1 cellular context compared by ENCODE assay signal in the genomic region with DNA sequence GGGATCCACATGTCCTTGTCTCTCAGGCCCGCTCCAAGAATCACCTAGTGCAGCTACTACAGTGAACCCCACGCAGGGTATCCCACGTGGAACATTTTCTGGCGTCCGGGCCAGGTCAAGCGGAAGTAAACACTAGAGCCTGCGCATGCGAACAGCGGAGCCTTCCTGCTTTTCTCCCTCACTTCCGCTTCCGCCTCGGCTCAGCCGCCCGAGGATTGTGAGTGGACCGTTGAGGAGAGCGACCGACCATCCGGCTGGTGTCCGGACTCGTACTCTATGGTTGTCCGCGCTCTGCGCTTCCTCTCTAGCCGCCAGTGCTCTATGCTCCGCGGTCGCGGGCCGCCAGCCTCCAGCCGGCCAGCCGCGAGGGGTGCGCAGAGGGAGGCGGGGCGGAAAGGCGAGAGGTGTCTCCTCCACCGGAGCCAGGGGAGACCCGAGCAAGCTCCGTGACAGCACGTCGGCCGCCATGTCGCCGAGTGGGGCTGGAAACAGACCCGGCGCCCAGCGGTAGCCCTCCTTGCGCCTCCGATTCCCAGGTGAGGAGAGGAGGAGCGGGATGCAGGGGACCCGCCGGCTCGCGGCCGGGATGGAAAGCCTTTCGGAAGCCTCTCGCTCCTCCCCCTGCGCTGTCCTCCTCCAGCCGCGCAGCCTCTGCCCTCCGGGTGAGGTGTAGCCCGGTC.
TF ChIP-seq lines count a peak whose summit lies in the region.

A gene with protein sequence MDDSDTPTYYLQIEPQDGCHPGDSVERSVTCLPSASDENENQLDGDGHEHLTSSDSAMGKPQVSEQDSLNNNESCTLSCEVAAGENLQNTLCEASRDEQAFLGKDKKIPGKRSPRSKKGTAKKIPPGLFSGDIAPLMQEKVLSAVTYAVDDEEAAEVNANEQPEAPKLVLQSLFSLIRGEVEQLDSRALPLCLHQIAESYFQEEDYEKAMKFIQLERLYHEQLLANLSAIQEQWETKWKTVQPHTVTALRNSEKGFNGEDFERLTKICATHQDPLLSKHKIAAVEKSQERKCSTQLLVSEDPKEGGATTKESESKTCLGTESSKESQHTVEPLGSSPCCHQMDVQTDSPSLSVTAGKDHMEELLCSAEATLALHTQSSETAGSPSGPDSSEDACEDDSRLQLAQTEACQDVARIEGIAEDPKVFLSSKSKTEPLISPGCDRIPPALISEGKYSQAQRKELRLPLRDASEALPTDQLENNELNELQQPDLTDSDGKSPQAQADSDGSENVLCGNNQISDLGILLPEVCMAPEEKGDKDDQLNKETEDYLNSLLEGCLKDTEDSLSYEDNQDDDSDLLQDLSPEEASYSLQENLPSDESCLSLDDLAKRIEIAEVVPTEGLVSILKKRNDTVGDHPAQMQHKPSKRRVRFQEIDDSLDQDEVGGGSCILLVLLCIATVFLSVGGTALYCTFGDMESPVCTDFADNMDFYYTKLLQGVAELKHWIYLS (plus strand): TSS at position 329 of the 680 bp plus-strand sequence. CDS start 25,107 bp downstream, outside the sequence.
A gene with protein sequence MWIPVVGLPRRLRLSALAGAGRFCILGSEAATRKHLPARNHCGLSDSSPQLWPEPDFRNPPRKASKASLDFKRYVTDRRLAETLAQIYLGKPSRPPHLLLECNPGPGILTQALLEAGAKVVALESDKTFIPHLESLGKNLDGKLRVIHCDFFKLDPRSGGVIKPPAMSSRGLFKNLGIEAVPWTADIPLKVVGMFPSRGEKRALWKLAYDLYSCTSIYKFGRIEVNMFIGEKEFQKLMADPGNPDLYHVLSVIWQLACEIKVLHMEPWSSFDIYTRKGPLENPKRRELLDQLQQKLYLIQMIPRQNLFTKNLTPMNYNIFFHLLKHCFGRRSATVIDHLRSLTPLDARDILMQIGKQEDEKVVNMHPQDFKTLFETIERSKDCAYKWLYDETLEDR (minus strand): TSS at position 134 of the 680 bp plus-strand sequence. CDS start 123 bp downstream, at position 11.

TF ChIP-seq in HepG2, 621 proteins besides CTCF, POLR2A, EP300 and RAD21 (continued from another document and continues in another):
- peak; percentile 88 for TF ChIP-seq SALL1 (CRISPR knock-in tag; IDR thresholded peaks at IDR 0.05)
- peak; percentile 92; the same call in 1 of the 2 replicates for TF ChIP-seq ZNF788 (CRISPR knock-in tag; IDR thresholded peaks at IDR 0.05; ENCODE audit: borderline replicate concordance)
- TF ChIP-seq HES4 (CRISPR knock-in tag; IDR thresholded peaks at IDR 0.05; ENCODE audit: borderline replicate concordance) = 0 out of 2 replicates have a peak, but pooled peaks have one; percentile 52
- peak; percentile 88; the same call in 1 of the 2 replicates for TF ChIP-seq ZNF350 (CRISPR knock-in tag; IDR thresholded peaks at IDR 0.05; ENCODE audit: borderline replicate concordance, low read depth)
- TF ChIP-seq SIX4 (CRISPR knock-in tag; IDR thresholded peaks at IDR 0.05) = no peak
- TF ChIP-seq NKX3-1 (CRISPR knock-in tag; IDR thresholded peaks at IDR 0.05) = peak; percentile 24; the same call in 1 of the 2 replicates
- TF ChIP-seq ZNF101 (CRISPR knock-in tag; IDR thresholded peaks at IDR 0.05; ENCODE audit: borderline replicate concordance, low read depth) = no peak
- peak; percentile 67 for TF ChIP-seq ZNF430 (CRISPR knock-in tag; IDR thresholded peaks at IDR 0.05)
- TF ChIP-seq, protein P1, sequence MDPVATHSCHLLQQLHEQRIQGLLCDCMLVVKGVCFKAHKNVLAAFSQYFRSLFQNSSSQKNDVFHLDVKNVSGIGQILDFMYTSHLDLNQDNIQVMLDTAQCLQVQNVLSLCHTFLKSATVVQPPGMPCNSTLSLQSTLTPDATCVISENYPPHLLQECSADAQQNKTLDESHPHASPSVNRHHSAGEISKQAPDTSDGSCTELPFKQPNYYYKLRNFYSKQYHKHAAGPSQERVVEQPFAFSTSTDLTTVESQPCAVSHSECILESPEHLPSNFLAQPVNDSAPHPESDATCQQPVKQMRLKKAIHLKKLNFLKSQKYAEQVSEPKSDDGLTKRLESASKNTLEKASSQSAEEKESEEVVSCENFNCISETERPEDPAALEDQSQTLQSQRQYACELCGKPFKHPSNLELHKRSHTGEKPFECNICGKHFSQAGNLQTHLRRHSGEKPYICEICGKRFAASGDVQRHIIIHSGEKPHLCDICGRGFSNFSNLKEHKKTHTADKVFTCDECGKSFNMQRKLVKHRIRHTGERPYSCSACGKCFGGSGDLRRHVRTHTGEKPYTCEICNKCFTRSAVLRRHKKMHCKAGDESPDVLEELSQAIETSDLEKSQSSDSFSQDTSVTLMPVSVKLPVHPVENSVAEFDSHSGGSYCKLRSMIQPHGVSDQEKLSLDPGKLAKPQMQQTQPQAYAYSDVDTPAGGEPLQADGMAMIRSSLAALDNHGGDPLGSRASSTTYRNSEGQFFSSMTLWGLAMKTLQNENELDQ (CRISPR knock-in tag; IDR thresholded peaks at IDR 0.05; ENCODE audit: borderline replicate concordance) = 0 out of 2 replicates have a peak, but pooled peaks have one; percentile 10
- peak; percentile 21 for TF ChIP-seq ZNF781 (CRISPR knock-in tag; IDR thresholded peaks at IDR 0.05; ENCODE audit: borderline replicate concordance, not compliant biosample characterization)
- TF ChIP-seq ZNF234 (CRISPR knock-in tag; conservative IDR thresholded peaks at IDR 0.05) = no peak
- no peak for TF ChIP-seq NFIB (CRISPR knock-in tag; IDR thresholded peaks at IDR 0.05; ENCODE audit: borderline replicate concordance)
- TF ChIP-seq TGIF2 (CRISPR knock-in tag; IDR thresholded peaks at IDR 0.05) = peak; percentile 67; the same call in 1 of the 2 replicates
- TF ChIP-seq, protein P2, sequence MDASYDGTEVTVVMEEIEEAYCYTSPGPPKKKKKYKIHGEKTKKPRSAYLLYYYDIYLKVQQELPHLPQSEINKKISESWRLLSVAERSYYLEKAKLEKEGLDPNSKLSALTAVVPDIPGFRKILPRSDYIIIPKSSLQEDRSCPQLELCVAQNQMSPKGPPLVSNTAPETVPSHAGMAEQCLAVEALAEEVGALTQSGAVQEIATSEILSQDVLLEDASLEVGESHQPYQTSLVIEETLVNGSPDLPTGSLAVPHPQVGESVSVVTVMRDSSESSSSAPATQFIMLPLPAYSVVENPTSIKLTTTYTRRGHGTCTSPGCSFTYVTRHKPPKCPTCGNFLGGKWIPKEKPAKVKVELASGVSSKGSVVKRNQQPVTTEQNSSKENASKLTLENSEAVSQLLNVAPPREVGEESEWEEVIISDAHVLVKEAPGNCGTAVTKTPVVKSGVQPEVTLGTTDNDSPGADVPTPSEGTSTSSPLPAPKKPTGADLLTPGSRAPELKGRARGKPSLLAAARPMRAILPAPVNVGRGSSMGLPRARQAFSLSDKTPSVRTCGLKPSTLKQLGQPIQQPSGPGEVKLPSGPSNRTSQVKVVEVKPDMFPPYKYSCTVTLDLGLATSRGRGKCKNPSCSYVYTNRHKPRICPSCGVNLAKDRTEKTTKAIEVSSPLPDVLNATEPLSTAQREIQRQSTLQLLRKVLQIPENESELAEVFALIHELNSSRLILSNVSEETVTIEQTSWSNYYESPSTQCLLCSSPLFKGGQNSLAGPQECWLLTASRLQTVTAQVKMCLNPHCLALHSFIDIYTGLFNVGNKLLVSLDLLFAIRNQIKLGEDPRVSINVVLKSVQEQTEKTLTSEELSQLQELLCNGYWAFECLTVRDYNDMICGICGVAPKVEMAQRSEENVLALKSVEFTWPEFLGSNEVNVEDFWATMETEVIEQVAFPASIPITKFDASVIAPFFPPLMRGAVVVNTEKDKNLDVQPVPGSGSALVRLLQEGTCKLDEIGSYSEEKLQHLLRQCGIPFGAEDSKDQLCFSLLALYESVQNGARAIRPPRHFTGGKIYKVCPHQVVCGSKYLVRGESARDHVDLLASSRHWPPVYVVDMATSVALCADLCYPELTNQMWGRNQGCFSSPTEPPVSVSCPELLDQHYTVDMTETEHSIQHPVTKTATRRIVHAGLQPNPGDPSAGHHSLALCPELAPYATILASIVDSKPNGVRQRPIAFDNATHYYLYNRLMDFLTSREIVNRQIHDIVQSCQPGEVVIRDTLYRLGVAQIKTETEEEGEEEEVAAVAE (CRISPR knock-in tag; IDR thresholded peaks at IDR 0.05; ENCODE audit: borderline replicate concordance) = peak; percentile 72
- peak; percentile 86 for TF ChIP-seq SPEN (CRISPR knock-in tag; IDR thresholded peaks at IDR 0.05; ENCODE audit: low read depth)
- TF ChIP-seq TSC22D2 (CRISPR knock-in tag; IDR thresholded peaks at IDR 0.05; ENCODE audit: borderline replicate concordance) = no peak
- TF ChIP-seq SP4 (CRISPR knock-in tag; IDR thresholded peaks at IDR 0.05) = peak; percentile 63; the same call in 1 of the 2 replicates
- TF ChIP-seq ZNF564 (CRISPR knock-in tag; IDR thresholded peaks at IDR 0.05) = no peak
- TF ChIP-seq KLF9 (CRISPR knock-in tag; IDR thresholded peaks at IDR 0.05; ENCODE audit: low read depth) = peak; percentile 54; the same call in 1 of the 2 replicates
- peak; percentile 70 for TF ChIP-seq CCDC6 (CRISPR knock-in tag; IDR thresholded peaks at IDR 0.05)
- TF ChIP-seq MEIS2 (CRISPR knock-in tag; IDR thresholded peaks at IDR 0.05) = no peak; the same call in 1 of the 2 replicates
- TF ChIP-seq, protein P3, sequence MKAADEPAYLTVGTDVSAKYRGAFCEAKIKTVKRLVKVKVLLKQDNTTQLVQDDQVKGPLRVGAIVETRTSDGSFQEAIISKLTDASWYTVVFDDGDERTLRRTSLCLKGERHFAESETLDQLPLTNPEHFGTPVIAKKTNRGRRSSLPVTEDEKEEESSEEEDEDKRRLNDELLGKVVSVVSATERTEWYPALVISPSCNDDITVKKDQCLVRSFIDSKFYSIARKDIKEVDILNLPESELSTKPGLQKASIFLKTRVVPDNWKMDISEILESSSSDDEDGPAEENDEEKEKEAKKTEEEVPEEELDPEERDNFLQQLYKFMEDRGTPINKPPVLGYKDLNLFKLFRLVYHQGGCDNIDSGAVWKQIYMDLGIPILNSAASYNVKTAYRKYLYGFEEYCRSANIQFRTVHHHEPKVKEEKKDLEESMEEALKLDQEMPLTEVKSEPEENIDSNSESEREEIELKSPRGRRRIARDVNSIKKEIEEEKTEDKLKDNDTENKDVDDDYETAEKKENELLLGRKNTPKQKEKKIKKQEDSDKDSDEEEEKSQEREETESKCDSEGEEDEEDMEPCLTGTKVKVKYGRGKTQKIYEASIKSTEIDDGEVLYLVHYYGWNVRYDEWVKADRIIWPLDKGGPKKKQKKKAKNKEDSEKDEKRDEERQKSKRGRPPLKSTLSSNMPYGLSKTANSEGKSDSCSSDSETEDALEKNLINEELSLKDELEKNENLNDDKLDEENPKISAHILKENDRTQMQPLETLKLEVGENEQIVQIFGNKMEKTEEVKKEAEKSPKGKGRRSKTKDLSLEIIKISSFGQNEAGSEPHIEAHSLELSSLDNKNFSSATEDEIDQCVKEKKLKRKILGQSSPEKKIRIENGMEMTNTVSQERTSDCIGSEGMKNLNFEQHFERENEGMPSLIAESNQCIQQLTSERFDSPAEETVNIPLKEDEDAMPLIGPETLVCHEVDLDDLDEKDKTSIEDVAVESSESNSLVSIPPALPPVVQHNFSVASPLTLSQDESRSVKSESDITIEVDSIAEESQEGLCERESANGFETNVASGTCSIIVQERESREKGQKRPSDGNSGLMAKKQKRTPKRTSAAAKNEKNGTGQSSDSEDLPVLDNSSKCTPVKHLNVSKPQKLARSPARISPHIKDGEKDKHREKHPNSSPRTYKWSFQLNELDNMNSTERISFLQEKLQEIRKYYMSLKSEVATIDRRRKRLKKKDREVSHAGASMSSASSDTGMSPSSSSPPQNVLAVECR (CRISPR knock-in tag; IDR thresholded peaks at IDR 0.05; ENCODE audit: borderline replicate concordance) = peak; percentile 98
- TF ChIP-seq ZNF253 (CRISPR knock-in tag; IDR thresholded peaks at IDR 0.05; ENCODE audit: borderline replicate concordance) = no peak
- TF ChIP-seq TEAD2 (CRISPR knock-in tag; IDR thresholded peaks at IDR 0.05) = no peak
- TF ChIP-seq, protein P4, sequence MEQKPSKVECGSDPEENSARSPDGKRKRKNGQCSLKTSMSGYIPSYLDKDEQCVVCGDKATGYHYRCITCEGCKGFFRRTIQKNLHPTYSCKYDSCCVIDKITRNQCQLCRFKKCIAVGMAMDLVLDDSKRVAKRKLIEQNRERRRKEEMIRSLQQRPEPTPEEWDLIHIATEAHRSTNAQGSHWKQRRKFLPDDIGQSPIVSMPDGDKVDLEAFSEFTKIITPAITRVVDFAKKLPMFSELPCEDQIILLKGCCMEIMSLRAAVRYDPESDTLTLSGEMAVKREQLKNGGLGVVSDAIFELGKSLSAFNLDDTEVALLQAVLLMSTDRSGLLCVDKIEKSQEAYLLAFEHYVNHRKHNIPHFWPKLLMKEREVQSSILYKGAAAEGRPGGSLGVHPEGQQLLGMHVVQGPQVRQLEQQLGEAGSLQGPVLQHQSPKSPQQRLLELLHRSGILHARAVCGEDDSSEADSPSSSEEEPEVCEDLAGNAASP (CRISPR knock-in tag; IDR thresholded peaks at IDR 0.05; ENCODE audit: borderline replicate concordance) = peak; percentile 19; the same call in 1 of the 2 replicates
- TF ChIP-seq MYNN (CRISPR knock-in tag; IDR thresholded peaks at IDR 0.05; ENCODE audit: low read depth) = no peak
- TF ChIP-seq NFYC (CRISPR knock-in tag; IDR thresholded peaks at IDR 0.05) = peak; percentile 88
- peak; percentile 89 for TF ChIP-seq ZSCAN31 (CRISPR knock-in tag; IDR thresholded peaks at IDR 0.05; ENCODE audit: low read depth)
- peak; percentile 42; the same call in 1 of the 2 replicates for TF ChIP-seq MIER2 (CRISPR knock-in tag; IDR thresholded peaks at IDR 0.05)
- TF ChIP-seq NAIF1 (CRISPR knock-in tag; IDR thresholded peaks at IDR 0.05; ENCODE audit: borderline replicate concordance) = 0 out of 2 replicates have a peak, but pooled peaks have one; percentile 70
- peak; percentile 55; the same call in 1 of the 2 replicates for TF ChIP-seq TOPORS (CRISPR knock-in tag; IDR thresholded peaks at IDR 0.05)
- no peak for TF ChIP-seq NCOA1 (CRISPR knock-in tag; IDR thresholded peaks at IDR 0.05)
- TF ChIP-seq, protein P5, sequence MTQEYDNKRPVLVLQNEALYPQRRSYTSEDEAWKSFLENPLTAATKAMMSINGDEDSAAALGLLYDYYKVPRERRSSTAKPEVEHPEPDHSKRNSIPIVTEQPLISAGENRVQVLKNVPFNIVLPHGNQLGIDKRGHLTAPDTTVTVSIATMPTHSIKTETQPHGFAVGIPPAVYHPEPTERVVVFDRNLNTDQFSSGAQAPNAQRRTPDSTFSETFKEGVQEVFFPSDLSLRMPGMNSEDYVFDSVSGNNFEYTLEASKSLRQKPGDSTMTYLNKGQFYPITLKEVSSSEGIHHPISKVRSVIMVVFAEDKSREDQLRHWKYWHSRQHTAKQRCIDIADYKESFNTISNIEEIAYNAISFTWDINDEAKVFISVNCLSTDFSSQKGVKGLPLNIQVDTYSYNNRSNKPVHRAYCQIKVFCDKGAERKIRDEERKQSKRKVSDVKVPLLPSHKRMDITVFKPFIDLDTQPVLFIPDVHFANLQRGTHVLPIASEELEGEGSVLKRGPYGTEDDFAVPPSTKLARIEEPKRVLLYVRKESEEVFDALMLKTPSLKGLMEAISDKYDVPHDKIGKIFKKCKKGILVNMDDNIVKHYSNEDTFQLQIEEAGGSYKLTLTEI (CRISPR knock-in tag; conservative IDR thresholded peaks at IDR 0.05) = no peak
- TF ChIP-seq ZNF326 (CRISPR knock-in tag; IDR thresholded peaks at IDR 0.05; ENCODE audit: borderline replicate concordance) = no peak
- peak; percentile 23; the same call in 1 of the 2 replicates for TF ChIP-seq KLF13 (CRISPR knock-in tag; IDR thresholded peaks at IDR 0.05)
- TF ChIP-seq SMYD3 (CRISPR knock-in tag; IDR thresholded peaks at IDR 0.05) = no peak
- 0 out of 2 replicates have a peak, but pooled peaks have one; percentile 32 for TF ChIP-seq FOXO1 (CRISPR knock-in tag; IDR thresholded peaks at IDR 0.05)
- TF ChIP-seq ZSCAN9 (CRISPR knock-in tag; IDR thresholded peaks at IDR 0.05; ENCODE audit: borderline replicate concordance) = peak; percentile 22
